Comparison of ENCODE assay signal across 8 cellular contexts in the genomic region with DNA sequence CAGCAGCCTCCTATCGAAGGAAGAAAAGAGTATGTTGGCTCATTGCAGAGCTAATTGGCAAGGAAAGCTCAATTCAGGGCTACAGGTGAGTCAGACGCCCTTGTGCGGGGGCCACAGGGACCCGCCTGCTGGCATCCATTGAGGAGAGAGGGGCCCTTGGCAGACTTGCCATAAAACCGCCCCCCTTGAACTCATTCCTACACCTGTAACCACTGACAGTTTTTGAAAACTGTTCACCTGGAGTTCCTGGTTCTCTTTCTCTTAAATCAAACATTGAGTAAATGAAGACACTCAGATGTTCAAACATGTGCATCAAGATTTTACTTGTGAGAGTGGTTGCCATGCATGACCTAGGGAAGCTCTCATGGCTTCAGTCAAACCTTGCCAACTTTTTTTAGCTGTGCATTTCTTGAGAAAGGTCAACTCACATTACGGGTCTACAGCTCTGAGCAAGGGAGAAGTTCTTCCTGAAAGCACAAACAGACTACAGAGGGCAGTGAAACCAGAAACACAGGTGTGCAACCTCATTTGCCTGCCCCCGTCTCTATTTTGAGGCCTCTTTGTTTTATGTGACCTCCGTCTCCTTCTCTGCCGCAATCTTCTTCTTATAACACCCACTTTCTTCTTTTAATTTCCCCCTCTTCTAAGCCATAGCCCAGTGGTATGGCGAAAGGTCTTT.
DNase-seq lines count a peak whose midpoint lies in the region; ATAC-seq and TF ChIP-seq lines count a peak whose summit lies in the region.

No MANE protein-coding gene starts in this region.

- ATAC-seq in HG03457 (IDR thresholded peaks at IDR 0.05; ENCODE audit: unreplicated experiment) (peak; percentile 55), sciatic nerve (no peak)

- DNase-seq in GM20000 (ENCODE audit: low spot score) (peak; percentile 73), epithelial cell of prostate (ENCODE audit: low read depth, low spot score) (no peak), H7 (no peak), NCI-H2196 treated with DMSO at 0.1 percent for 48 hours (lab: John Stamatoyannopoulos, UW; ENCODE audit: unreplicated experiment) (no peak), sciatic nerve (ENCODE audit: low spot score) (no peak)
- no peak for DNase-seq in NK-92 treated with Interleukin-12 subunit alpha and Interleukin-12 subunit beta, amount 100 ng/mL, for 24 hours (lab: John Stamatoyannopoulos, UW)

- H3K4me3 ChIP-seq in GM12875 (ENCODE audit: low read depth, low read length) (peak overlapping the region; percentile 31), H7 (ENCODE audit: insufficient read depth, low read depth, low read length) (no peak overlapping the region)

- no peaks in the 10 kb centered on the region for H3K27me3 ChIP-seq in H7 (ENCODE audit: control insufficient read depth, insufficient read depth, low read length)

- H3K36me3 ChIP-seq in H7 (replicated peaks; ENCODE audit: control insufficient read depth, insufficient read depth, low read length), result no peaks in the 10 kb centered on the region

- peak overlapping the region; percentile 78 for H3K27ac ChIP-seq in epithelial cell of prostate

- intact Hi-C loops in sciatic nerve (cut with DNase I), result no loop called here

- TF ChIP-seq CTCF in GM12875 (IDR thresholded peaks at IDR 0.05; ENCODE audit: borderline replicate concordance, insufficient read depth, low read depth, low read length) (no peak), GM20000 (IDR thresholded peaks at IDR 0.05; ENCODE audit: extremely low read depth, missing control alignments) (no peak)
